In the genomic region with DNA sequence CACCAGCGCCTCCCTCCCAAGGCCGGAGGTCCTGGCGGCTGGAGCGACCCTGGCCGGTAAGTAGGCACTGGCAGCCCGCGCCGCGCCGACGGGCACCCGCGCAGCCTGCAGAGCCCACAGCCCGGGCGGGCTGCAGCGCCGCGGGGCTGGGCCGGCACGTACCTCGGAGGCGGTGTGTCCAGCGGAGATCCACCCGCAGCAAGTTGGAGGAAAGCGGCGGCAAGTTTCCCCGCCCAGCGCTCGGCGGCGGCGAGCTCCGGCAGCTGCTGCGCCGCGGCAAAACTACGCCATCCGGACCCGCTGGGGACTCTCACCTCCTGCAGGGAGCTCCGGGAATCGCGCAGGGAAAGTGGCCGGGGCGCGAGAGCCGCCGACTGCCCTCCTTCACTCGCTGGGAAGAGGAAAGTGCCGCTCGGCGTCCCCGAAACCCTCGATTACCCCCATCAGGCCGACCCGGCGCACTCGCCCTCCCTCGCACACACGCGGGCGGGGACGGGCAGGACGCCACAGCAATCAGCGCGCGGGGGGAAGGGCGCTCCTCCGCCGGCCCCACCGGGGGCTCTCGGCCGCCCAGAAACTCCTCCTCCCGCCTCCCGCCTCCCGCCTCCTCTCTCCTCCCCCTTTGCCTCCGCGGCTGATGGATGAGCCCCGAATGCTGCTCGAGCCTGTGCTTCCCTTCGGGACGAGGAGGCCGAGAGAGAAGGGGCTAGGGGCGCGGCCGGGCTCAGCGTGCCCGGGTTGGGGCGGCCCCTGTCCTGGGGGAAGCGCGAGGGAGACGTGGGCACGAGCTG, we compare ENCODE assay signal across 8 cellular contexts. TPM values are rescaled to one million over a fixed set of nuclear protein-coding genes. Genes with fewer than 3 reads are reported as not detected.
DNase-seq lines count a peak whose midpoint lies in the region; ATAC-seq, FAIRE-seq and TF ChIP-seq lines count a peak whose summit lies in the region.

A gene (minus strand): TSS at position 436 of the 791 bp plus-strand sequence. CDS start 24,620 bp downstream, outside the sequence.

- CTCF ChIA-PET in A549 (lab: Yijun Ruan, JAX) = interaction anchor here (0.5 to 3.3 kb wide), 21 partner anchors 9 to 374 kb away, joined by 3 to 13 read pairs (median 3); no protein-coding TSS in a partner anchor

- peaks cover 0 to 56% of the 10 kb centered on the region in 2 donors for H3K27me3 ChIP-seq in left lung

- no peak for FAIRE-seq in A549 (lab: Jason Lieb, UNC)

- TF ChIP-seq EP300 in A549 (IDR thresholded peaks at IDR 0.05) = peak in 1 of 2 experiments; percentile 22; a peak in 1 of 5 replicates

- H3K4me1 ChIP-seq in A549 (peaks cover 39% of the 10 kb centered on the region), left lung (peaks cover 0 to 29% of the 10 kb centered on the region in 2 donors)

- peak; percentile 46; the same call in 1 of the 2 replicates for TF ChIP-seq POLR2A in A549 (IDR thresholded peaks at IDR 0.05; ENCODE audit: low read length)

- H3K27ac ChIP-seq in A549 (peak within 1 kb of the TSS; percentile 77 to 92), left lung (peak within 1 kb of the TSS; percentile 88 to 91)

- DNase-seq in A549 (ENCODE audit: low read depth in 1 of 2, low spot score in 1 of 2) (peak; percentile 76 to 87), NCI-H446 (lab: John Stamatoyannopoulos, UW) (peak; percentile 65 to 87), cortex of kidney (lab: John Stamatoyannopoulos, UW) (peak; percentile 48), left lung (peak; percentile 92)
- peak; percentile 50 to 61 for DNase-seq in activated CD4-positive, alpha-beta T cell treated with anti-CD3 and anti-CD28 coated beads, Interleukin-2, amount 50 U/mL, for 24 hours (ENCODE audit: low read depth in 1 of 2, low spot score in 1 of 2)
- peak; percentile 64 for DNase-seq in stimulated activated CD4-positive, alpha-beta T cell treated with anti-CD3 and anti-CD28 coated beads, Interleukin-2, amount 100 ng/mL, for 4 hours (ENCODE audit: low read depth)

- H3K36me3 ChIP-seq in left lung = no peaks in the 10 kb centered on the region

- WGBS in A549 (ENCODE audit: missing lambda C conversion rate) = 0% methylated on average over 7 of the region's 92 CpGs

- TF ChIP-seq CTCF in A549 (IDR thresholded peaks at IDR 0.05) = no peak; the same call in 2 of the 3 replicates
- TF ChIP-seq CTCF in left lung (IDR thresholded peaks at IDR 0.05) = peak; percentile 30 to 33

- H3K9me3 ChIP-seq in A549 (no peaks in the 10 kb centered on the region), left lung (no peaks in the 10 kb centered on the region)

- H3K4me3 ChIP-seq in A549 (peak within 1 kb of the TSS; percentile 84), left lung (peak within 1 kb of the TSS; percentile 77 to 78)

- intact Hi-C loops in left lung (cut with DNase I) = no loop called here

- ATAC-seq in A549 (peak; percentile 86 to 87), GM18517 (IDR thresholded peaks at IDR 0.05; ENCODE audit: unreplicated experiment) (peak; percentile 67), HG03095 (IDR thresholded peaks at IDR 0.05; ENCODE audit: unreplicated experiment) (peak; percentile 66), left lung (peak; percentile 95)

- TF ChIP-seq RAD21 in A549 (conservative IDR thresholded peaks at IDR 0.05 in 1 of 2, IDR thresholded peaks at IDR 0.05 in 1 of 2) = peak; percentile 5 to 45; a peak in 2 of 5 replicates

- POLR2A ChIA-PET in A549 (lab: Yijun Ruan, JAX) = interaction anchor here (1.9 kb wide), 1 partner anchor 40 kb away, joined by 10 read pairs; no protein-coding TSS in a partner anchor

- H3K4me2 ChIP-seq in A549 = peak within 1 kb of the TSS; percentile 73

TF ChIP-seq in A549, 52 proteins besides CTCF, POLR2A, EP300 and RAD21 (continues in another document):
- no peak for TF ChIP-seq NFE2L2 (conservative IDR thresholded peaks at IDR 0.05; ENCODE audit: low read length)
- TF ChIP-seq, protein P1, sequence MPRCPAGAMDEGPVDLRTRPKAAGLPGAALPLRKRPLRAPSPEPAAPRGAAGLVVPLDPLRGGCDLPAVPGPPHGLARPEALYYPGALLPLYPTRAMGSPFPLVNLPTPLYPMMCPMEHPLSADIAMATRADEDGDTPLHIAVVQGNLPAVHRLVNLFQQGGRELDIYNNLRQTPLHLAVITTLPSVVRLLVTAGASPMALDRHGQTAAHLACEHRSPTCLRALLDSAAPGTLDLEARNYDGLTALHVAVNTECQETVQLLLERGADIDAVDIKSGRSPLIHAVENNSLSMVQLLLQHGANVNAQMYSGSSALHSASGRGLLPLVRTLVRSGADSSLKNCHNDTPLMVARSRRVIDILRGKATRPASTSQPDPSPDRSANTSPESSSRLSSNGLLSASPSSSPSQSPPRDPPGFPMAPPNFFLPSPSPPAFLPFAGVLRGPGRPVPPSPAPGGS (IDR thresholded peaks at IDR 0.05) = no peak
- peak in 1 of 2 experiments; percentile 79; a peak in 3 of 5 replicates for TF ChIP-seq JUN (IDR thresholded peaks at IDR 0.05)
- no peak for TF ChIP-seq MYC (IDR thresholded peaks at IDR 0.05; ENCODE audit: borderline replicate concordance, low read length)
- TF ChIP-seq, protein P2, sequence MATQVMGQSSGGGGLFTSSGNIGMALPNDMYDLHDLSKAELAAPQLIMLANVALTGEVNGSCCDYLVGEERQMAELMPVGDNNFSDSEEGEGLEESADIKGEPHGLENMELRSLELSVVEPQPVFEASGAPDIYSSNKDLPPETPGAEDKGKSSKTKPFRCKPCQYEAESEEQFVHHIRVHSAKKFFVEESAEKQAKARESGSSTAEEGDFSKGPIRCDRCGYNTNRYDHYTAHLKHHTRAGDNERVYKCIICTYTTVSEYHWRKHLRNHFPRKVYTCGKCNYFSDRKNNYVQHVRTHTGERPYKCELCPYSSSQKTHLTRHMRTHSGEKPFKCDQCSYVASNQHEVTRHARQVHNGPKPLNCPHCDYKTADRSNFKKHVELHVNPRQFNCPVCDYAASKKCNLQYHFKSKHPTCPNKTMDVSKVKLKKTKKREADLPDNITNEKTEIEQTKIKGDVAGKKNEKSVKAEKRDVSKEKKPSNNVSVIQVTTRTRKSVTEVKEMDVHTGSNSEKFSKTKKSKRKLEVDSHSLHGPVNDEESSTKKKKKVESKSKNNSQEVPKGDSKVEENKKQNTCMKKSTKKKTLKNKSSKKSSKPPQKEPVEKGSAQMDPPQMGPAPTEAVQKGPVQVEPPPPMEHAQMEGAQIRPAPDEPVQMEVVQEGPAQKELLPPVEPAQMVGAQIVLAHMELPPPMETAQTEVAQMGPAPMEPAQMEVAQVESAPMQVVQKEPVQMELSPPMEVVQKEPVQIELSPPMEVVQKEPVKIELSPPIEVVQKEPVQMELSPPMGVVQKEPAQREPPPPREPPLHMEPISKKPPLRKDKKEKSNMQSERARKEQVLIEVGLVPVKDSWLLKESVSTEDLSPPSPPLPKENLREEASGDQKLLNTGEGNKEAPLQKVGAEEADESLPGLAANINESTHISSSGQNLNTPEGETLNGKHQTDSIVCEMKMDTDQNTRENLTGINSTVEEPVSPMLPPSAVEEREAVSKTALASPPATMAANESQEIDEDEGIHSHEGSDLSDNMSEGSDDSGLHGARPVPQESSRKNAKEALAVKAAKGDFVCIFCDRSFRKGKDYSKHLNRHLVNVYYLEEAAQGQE (IDR thresholded peaks at IDR 0.05) = peak; percentile 40; the same call in 1 of the 2 replicates
- TF ChIP-seq HOXA7 (CRISPR knock-in tag; IDR thresholded peaks at IDR 0.05) = no peak
- 0 out of 2 replicates have a peak, but pooled peaks have one; percentile 38 for TF ChIP-seq GATA3 (IDR thresholded peaks at IDR 0.05; ENCODE audit: borderline replicate concordance)
- peak; percentile 29; the same call in 2 of the 3 replicates for TF ChIP-seq SMC3 (IDR thresholded peaks at IDR 0.05)
- TF ChIP-seq, protein P3, sequence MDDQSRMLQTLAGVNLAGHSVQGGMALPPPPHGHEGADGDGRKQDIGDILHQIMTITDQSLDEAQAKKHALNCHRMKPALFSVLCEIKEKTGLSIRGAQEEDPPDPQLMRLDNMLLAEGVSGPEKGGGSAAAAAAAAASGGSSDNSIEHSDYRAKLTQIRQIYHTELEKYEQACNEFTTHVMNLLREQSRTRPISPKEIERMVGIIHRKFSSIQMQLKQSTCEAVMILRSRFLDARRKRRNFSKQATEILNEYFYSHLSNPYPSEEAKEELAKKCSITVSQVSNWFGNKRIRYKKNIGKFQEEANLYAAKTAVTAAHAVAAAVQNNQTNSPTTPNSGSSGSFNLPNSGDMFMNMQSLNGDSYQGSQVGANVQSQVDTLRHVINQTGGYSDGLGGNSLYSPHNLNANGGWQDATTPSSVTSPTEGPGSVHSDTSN (IDR thresholded peaks at IDR 0.05) = peak; percentile 41; the same call in 1 of the 2 replicates
- no peak for TF ChIP-seq TFCP2L1 (CRISPR knock-in tag; IDR thresholded peaks at IDR 0.05)
- TF ChIP-seq POLR2AphosphoS2 (conservative IDR thresholded peaks at IDR 0.05; ENCODE audit: low read length) = no peak
- peak; percentile 32 for TF ChIP-seq CHD2 (IDR thresholded peaks at IDR 0.05; ENCODE audit: low read length, partially characterized antibody)
- no peak for TF ChIP-seq NPAS2 (CRISPR knock-in tag; IDR thresholded peaks at IDR 0.05; ENCODE audit: borderline replicate concordance)
- TF ChIP-seq, protein P4, sequence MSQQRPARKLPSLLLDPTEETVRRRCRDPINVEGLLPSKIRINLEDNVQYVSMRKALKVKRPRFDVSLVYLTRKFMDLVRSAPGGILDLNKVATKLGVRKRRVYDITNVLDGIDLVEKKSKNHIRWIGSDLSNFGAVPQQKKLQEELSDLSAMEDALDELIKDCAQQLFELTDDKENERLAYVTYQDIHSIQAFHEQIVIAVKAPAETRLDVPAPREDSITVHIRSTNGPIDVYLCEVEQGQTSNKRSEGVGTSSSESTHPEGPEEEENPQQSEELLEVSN (IDR thresholded peaks at IDR 0.05; ENCODE audit: borderline replicate concordance, low read depth) = peak; percentile 18; the same call in 1 of the 2 replicates
- TF ChIP-seq ZFP36 (IDR thresholded peaks at IDR 0.05; ENCODE audit: borderline replicate concordance, partially characterized antibody) = no peak
- TF ChIP-seq, protein P5, sequence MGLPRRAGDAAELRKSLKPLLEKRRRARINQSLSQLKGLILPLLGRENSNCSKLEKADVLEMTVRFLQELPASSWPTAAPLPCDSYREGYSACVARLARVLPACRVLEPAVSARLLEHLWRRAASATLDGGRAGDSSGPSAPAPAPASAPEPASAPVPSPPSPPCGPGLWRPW (IDR thresholded peaks at IDR 0.05) = no peak
- TF ChIP-seq ZSCAN20 (CRISPR knock-in tag; IDR thresholded peaks at IDR 0.05) = no peak
- no peak for TF ChIP-seq CEBPB (IDR thresholded peaks at IDR 0.05)

RNA-seq across cellular contexts. Expression of the gene that starts here (rescaled TPM):
- polyA plus RNA-seq in A549 (2011; rRNA removed) (8.9 and 12.1 TPM in 2 replicates), A549 (2017; fragmentation: RNase III; extraction: RNeasy Plus Mini Kit Qiagen cat#74134 plus additional on column Dnase treatment) (5.0 to 5.8 TPM (median 5.5 TPM) in 3 replicates)
- 2.2 and 2.6 TPM in 2 replicates for polyA plus RNA-seq in A549 (2012; cell fraction: cytosol; rRNA removed)
- polyA plus RNA-seq in A549 (2012; cell fraction: nucleus; rRNA removed) = 3.6 and 3.9 TPM in 2 replicates
- 19.1 and 19.3 TPM in 2 replicates for polyA minus RNA-seq in A549 (2011; rRNA and poly(A)+ RNA removed)
- 10 to 100 TPM; 21.7 to 41.1 TPM for total RNA-seq in left lung

Comparison
In these comparisons a context has a peak if more than half of its experiments do, and no peak if none do; other contexts are left out.
1. Peak in every context shown above with its lines: DNase-seq, ATAC-seq, H3K4me3 ChIP-seq and H3K27ac ChIP-seq.